In genomic region chr20:62794007-62794724, GRCh38 we compare ENCODE assay signal across 8 cellular contexts. TPM values are rescaled to one million over a fixed set of nuclear protein-coding genes. Genes with fewer than 3 reads are reported as not detected.
A peak's percentile ranks its signal among the peaks of the same experiment; 100 is the strongest.
DNase-seq lines count a peak whose midpoint lies in the region; ATAC-seq and TF ChIP-seq lines count a peak whose summit lies in the region.

No MANE protein-coding gene starts in this region.

- intact Hi-C loops in CD4-positive, alpha-beta T cell (cut with DNase I, micrococcal nuclease): loop anchor here (1.0 to 10.0 kb wide), 5 partner anchors 17 to 409 kb away; partner anchors contain the start of gene RPS21 (in 1 of the 2)

- H3K27ac Mint-ChIP-seq in CD4-positive, alpha-beta T cell: peak overlapping the region; percentile 89
- peak overlapping the region; percentile 97 for H3K27ac Mint-ChIP-seq in activated CD4-positive, alpha-beta memory T cell treated with anti-CD3 and anti-CD28 coated beads, Interleukin-2, amount 10 ng/mL, durations not matched to agents 7 days and 5 days

- H3K9me3 ChIP-seq in CD4-positive, alpha-beta T cell (ENCODE audit: control insufficient read depth, low read length): no peaks in the 10 kb centered on the region
- H3K9me3 ChIP-seq in duodenal mucosa (ENCODE audit: control insufficient read depth in 1 of 2, low read length in 2 of 2) (no peaks in the 10 kb centered on the region), lung (ENCODE audit: control insufficient read depth in 2 of 2, insufficient read depth in 1 of 2, low read length in 1 of 2) (no peaks in the 10 kb centered on the region)

- WGBS in lung, 2 donors: 1 to 4% methylated on average over 35 to 69 of the region's 69 CpGs

- no peak for TF ChIP-seq CTCF in CD4-positive, alpha-beta T cell (IDR thresholded peaks at IDR 0.05)
- no peak for TF ChIP-seq CTCF in lung (IDR thresholded peaks at IDR 0.05; ENCODE audit: control extremely low read depth, extremely low read depth)

- CTCF ChIA-PET in CD4-positive, alpha-beta T cell (lab: Charles Lee): interaction anchor here (1.2 to 2.0 kb wide), 5 partner anchors 14 to 294 kb away, joined by 3 to 7 read pairs (median 4); no protein-coding TSS in a partner anchor
- CTCF ChIA-PET in activated CD4-positive, alpha-beta memory T cell treated with anti-CD3 and anti-CD28 coated beads, Interleukin-2, amount 10 ng/mL, durations not matched to agents 7 days and 5 days (lab: Charles Lee): interaction anchor here (0.6 to 4.6 kb wide), 17 partner anchors 10 to 178 kb away, joined by 3 to 24 read pairs (median 4); partner anchors contain the start of genes OGFR and SLCO4A1

- peak overlapping the region; percentile 79 for H3K27ac ChIP-seq in CD4-positive, alpha-beta T cell (ENCODE audit: low read depth, low read length)
- H3K27ac ChIP-seq in duodenal mucosa (ENCODE audit: low read depth, low read length) (peak overlapping the region; percentile 85), lung (ENCODE audit: low read depth in 1 of 2, low read length in 1 of 2) (peak overlapping the region; percentile 88 to 91)

- H3K27me3 Mint-ChIP-seq in CD4-positive, alpha-beta T cell: no peaks in the 10 kb centered on the region
- H3K27me3 Mint-ChIP-seq in activated CD4-positive, alpha-beta memory T cell treated with anti-CD3 and anti-CD28 coated beads, Interleukin-2, amount 10 ng/mL, durations not matched to agents 7 days and 5 days: peaks cover 3% of the 10 kb centered on the region

- no peaks in the 10 kb centered on the region for H3K9me3 Mint-ChIP-seq in CD4-positive, alpha-beta T cell
- H3K9me3 Mint-ChIP-seq in activated CD4-positive, alpha-beta memory T cell treated with anti-CD3 and anti-CD28 coated beads, Interleukin-2, amount 10 ng/mL, durations not matched to agents 7 days and 5 days: no peaks in the 10 kb centered on the region

- POLR2A ChIA-PET in CD4-positive, alpha-beta T cell (lab: Charles Lee): interaction anchor here (0.6 to 4.5 kb wide), 50 partner anchors 8 to 729 kb away, joined by 3 to 85 read pairs (median 5); partner anchors contain the start of genes LSM14B, NTSR1, OGFR and PPDPF
- POLR2A ChIA-PET in activated CD4-positive, alpha-beta memory T cell treated with anti-CD3 and anti-CD28 coated beads, Interleukin-2, amount 10 ng/mL, durations not matched to agents 7 days and 5 days (lab: Charles Lee): interaction anchor here (0.6 to 4.6 kb wide), 28 partner anchors 8 to 407 kb away, joined by 3 to 33 read pairs (median 4); partner anchors contain the start of genes OGFR, RPS21, SLCO4A1 and TCFL5

- H3K36me3 ChIP-seq in duodenal mucosa (ENCODE audit: control insufficient read depth in 1 of 2, insufficient read depth in 2 of 2, low read length in 2 of 2): peaks cover 0 to 8% of the 10 kb centered on the region in 2 donors
- H3K36me3 ChIP-seq in lung (ENCODE audit: control insufficient read depth in 2 of 2, insufficient read depth in 2 of 2, low read length in 2 of 2): peaks cover 0 to 9% of the 10 kb centered on the region in 2 donors

- H3K36me3 Mint-ChIP-seq in CD4-positive, alpha-beta T cell (ENCODE audit: low read depth): peaks cover 32% of the 10 kb centered on the region
- peaks cover 14% of the 10 kb centered on the region for H3K36me3 Mint-ChIP-seq in activated CD4-positive, alpha-beta memory T cell treated with anti-CD3 and anti-CD28 coated beads, Interleukin-2, amount 10 ng/mL, durations not matched to agents 7 days and 5 days (ENCODE audit: low read depth)

- H3K4me3 Mint-ChIP-seq in CD4-positive, alpha-beta T cell: peak overlapping the region; percentile 88
- H3K4me3 Mint-ChIP-seq in activated CD4-positive, alpha-beta memory T cell treated with anti-CD3 and anti-CD28 coated beads, Interleukin-2, amount 10 ng/mL, durations not matched to agents 7 days and 5 days: peak overlapping the region; percentile 86

- no peaks in the 10 kb centered on the region for H3K27me3 ChIP-seq in CD4-positive, alpha-beta T cell (ENCODE audit: control insufficient read depth, insufficient read depth, low read length)
- H3K27me3 ChIP-seq in duodenal mucosa (ENCODE audit: control insufficient read depth in 1 of 2, insufficient read depth in 2 of 2, low read length in 2 of 2) (no peaks in the 10 kb centered on the region), lung (ENCODE audit: control insufficient read depth, insufficient read depth) (no peaks in the 10 kb centered on the region)

- peaks cover 55% of the 10 kb centered on the region for H3K4me1 Mint-ChIP-seq in CD4-positive, alpha-beta T cell (ENCODE audit: low read depth)
- peaks cover 39% of the 10 kb centered on the region for H3K4me1 Mint-ChIP-seq in activated CD4-positive, alpha-beta memory T cell treated with anti-CD3 and anti-CD28 coated beads, Interleukin-2, amount 10 ng/mL, durations not matched to agents 7 days and 5 days

- peak; percentile 87 to 95 (median 92) for DNase-seq in CD4-positive, alpha-beta T cell
- DNase-seq in NCI-H774 (lab: John Stamatoyannopoulos, UW): peak; percentile 92
- peak; percentile 97 for DNase-seq in activated CD4-positive, alpha-beta memory T cell treated with anti-CD3 and anti-CD28 coated beads, Interleukin-2, amount 10 ng/mL, durations not matched to agents 7 days and 5 days
- peak; percentile 98 for DNase-seq in lung (ENCODE audit: low spot score)
- peak; percentile 86 to 88 (median 87) for DNase-seq in stimulated activated CD4-positive, alpha-beta T cell treated with anti-CD3 and anti-CD28 coated beads, TNF-alpha, amount 100 ng/mL, for 1 hour (ENCODE audit: low read depth in 3 of 3, low spot score in 1 of 3)

- H3K9ac ChIP-seq in duodenal mucosa (ENCODE audit: low read depth in 1 of 2, low read length in 2 of 2): peak overlapping the region; percentile 82 to 91

- peak overlapping the region; percentile 78 to 84 for H3K4me3 ChIP-seq in duodenal mucosa (ENCODE audit: low read depth in 1 of 2, low read length in 2 of 2)
- H3K4me3 ChIP-seq in lung: peak overlapping the region; percentile 11

- H3K4me1 ChIP-seq in duodenal mucosa (ENCODE audit: control insufficient read depth in 1 of 2, insufficient read depth in 2 of 2, low read length in 2 of 2) (peaks cover 33% of the 10 kb centered on the region in 2 donors), lung (ENCODE audit: control insufficient read depth in 2 of 2, insufficient read depth in 2 of 2, low read length in 2 of 2) (peaks cover 0 to 10% of the 10 kb centered on the region in 2 donors)

- peak; percentile 71 for ATAC-seq in CD4-positive, alpha-beta T cell (ENCODE audit: poor library complexity)
- peak; percentile 62 for ATAC-seq in GM19452 (IDR thresholded peaks at IDR 0.05; ENCODE audit: unreplicated experiment)
- peak; percentile 64 for ATAC-seq in HG03571 (IDR thresholded peaks at IDR 0.05; ENCODE audit: unreplicated experiment)
- peak; percentile 92 for ATAC-seq in lung (ENCODE audit: insufficient read depth, low FRiP score)

RNA-seq across cellular contexts. Expression of gene MRGBP, which starts 2.1 kb away (rescaled TPM):
- 1 to 10 TPM; 7.4 to 7.9 TPM for total RNA-seq in CD4-positive, alpha-beta T cell
- total RNA-seq in activated CD4-positive, alpha-beta memory T cell treated with anti-CD3 and anti-CD28 coated beads, Interleukin-2, amount 10 ng/mL, durations not matched to agents 7 days and 5 days: 10 to 100 TPM; 14.9 to 15.8 TPM
- total RNA-seq in lung: 10 to 100 TPM in 1 of 2 donors, 1 to 10 TPM in 1; 7.5 to 12.5 TPM
- polyA plus RNA-seq in lung: 10 to 100 TPM in 1 of 2 donors, 1 to 10 TPM in 1; 7.4 to 10.3 TPM

RNA-seq across cellular contexts. Expression of gene OGFR, which starts 10.5 kb away (rescaled TPM):
- total RNA-seq in CD4-positive, alpha-beta T cell: 10 to 100 TPM; 54.5 to 56.0 TPM
- 10 to 100 TPM; 71.1 to 73.4 TPM for total RNA-seq in activated CD4-positive, alpha-beta memory T cell treated with anti-CD3 and anti-CD28 coated beads, Interleukin-2, amount 10 ng/mL, durations not matched to agents 7 days and 5 days
- total RNA-seq in lung: 10 to 100 TPM; 38.0 to 60.6 TPM
- polyA plus RNA-seq in lung: 10 to 100 TPM; 67.2 to 73.1 TPM

RNA-seq across cellular contexts. Expression of gene COL9A3, which starts 22.7 kb away (rescaled TPM):
- total RNA-seq in CD4-positive, alpha-beta T cell: not detected
- not detected for total RNA-seq in activated CD4-positive, alpha-beta memory T cell treated with anti-CD3 and anti-CD28 coated beads, Interleukin-2, amount 10 ng/mL, durations not matched to agents 7 days and 5 days
- total RNA-seq in lung: 10 to 100 TPM in 1 of 2 donors, under 1 TPM in 1; 0.55 to 26.1 TPM
- polyA plus RNA-seq in lung: 1 to 10 TPM; 3.7 to 4.2 TPM

Comparison
In these comparisons a context has a peak if more than half of its experiments do, and no peak if none do; other contexts are left out.
1. Peak in every context shown above with its lines: DNase-seq, ATAC-seq, H3K4me3 ChIP-seq and H3K27ac ChIP-seq.